In genomic region chr5:78791416-78792100, GRCh38 we compare ENCODE assay signal across 28 cellular contexts.
"Had no signal": no experiment of that assay in that cellular context is flagged by ENCODE, and none has a peak within 500 bp of the region (broad histone marks: within the 10 kb centered on the region; RNA-seq: fewer than 3 reads in every experiment).

No MANE protein-coding gene starts in this region.

- H3K9me3 Mint-ChIP-seq: mesothelial cell of epicardium, type B pancreatic cell had no signal

- H3K4me1 Mint-ChIP-seq: stimulated activated effector memory CD8-positive, alpha-beta T cell treated with anti-CD3 and anti-CD28 coated beads, Interleukin-12 subunit alpha, Interleukin-12 subunit beta, amount 100 ng/mL, for 72 hours had no signal

- DNase-seq: cerebellar nuclear complex; cortex of kidney; effector CD4-positive, alpha-beta T cell; foreskin melanocyte; glutamatergic neuron; heart right ventricle; hippocampal formation; left cardiac atrium; left lung; mesenchymal stem cell; mucosa of descending colon; naive thymus-derived CD8-positive, alpha-beta T cell; pancreas; stimulated activated CD4-positive, alpha-beta T cell treated with anti-CD3 and anti-CD28 coated beads, Interleukin-2, amount 100 ng/mL, for 24 hours; stimulated activated CD4-positive, alpha-beta T cell treated with anti-CD3 and anti-CD28 coated beads, Interleukin-4, amount 100 ng/mL, for 24 hours; stimulated activated naive CD8-positive, alpha-beta T cell treated with anti-CD3 and anti-CD28 coated beads, Interleukin-15, Interleukin-2, amounts not matched to agents 100 U/mL and 50 U/mL, for 24 hours; substantia nigra; testis; tibial artery had no signal

- FAIRE-seq: islet of Langerhans, pancreas had no signal

- H3K9me3 ChIP-seq: heart right ventricle, left lung, mucosa of descending colon, neutrophil, pancreas, right atrium auricular region, testis, tibial artery had no signal

- H3K36me3 Mint-ChIP-seq: mesothelial cell of epicardium, type B pancreatic cell had no signal

- H3K27me3 ChIP-seq: heart right ventricle, left lung, neutrophil, pancreas, right atrium auricular region, testis, tibial artery had no signal

- H3K27ac Mint-ChIP-seq: mesothelial cell of epicardium; naive thymus-derived CD8-positive, alpha-beta T cell; stimulated activated effector memory CD8-positive, alpha-beta T cell treated with anti-CD3 and anti-CD28 coated beads, Interleukin-12 subunit alpha, Interleukin-12 subunit beta, amount 100 ng/mL, for 72 hours; type B pancreatic cell had no signal

- H3K27ac ChIP-seq: epithelial cell of prostate, heart right ventricle, left lung, neutrophil, pancreas, right atrium auricular region, testis, tibial artery had no signal

- H3K4me3 Mint-ChIP-seq: mesothelial cell of epicardium; stimulated activated effector memory CD8-positive, alpha-beta T cell treated with anti-CD3 and anti-CD28 coated beads, Interleukin-12 subunit alpha, Interleukin-12 subunit beta, amount 100 ng/mL, for 72 hours; type B pancreatic cell had no signal

- ATAC-seq: esophagus mucosa; heart right ventricle; left cardiac atrium; left lung; naive thymus-derived CD8-positive, alpha-beta T cell; pancreas; sciatic nerve; stimulated activated effector memory CD8-positive, alpha-beta T cell treated with anti-CD3 and anti-CD28 coated beads, Interleukin-12 subunit alpha, Interleukin-12 subunit beta, amount 100 ng/mL, for 72 hours; stimulated activated naive CD8-positive, alpha-beta T cell treated with anti-CD3 and anti-CD28 coated beads, Interleukin-15, Interleukin-2, amounts not matched to agents 100 U/mL and 50 U/mL, for 24 hours had no signal

- H3K4me3 ChIP-seq: heart right ventricle, left lung, mucosa of descending colon, pancreas, right atrium auricular region, testis, tibial artery had no signal

- H3K27me3 Mint-ChIP-seq: naive thymus-derived CD8-positive, alpha-beta T cell; type B pancreatic cell had no signal

- H3K36me3 ChIP-seq: heart right ventricle, left lung, neutrophil, pancreas, right atrium auricular region, tibial artery had no signal

- H3K4me1 ChIP-seq: pancreas, testis, tibial artery had no signal
